28 cellular contexts compared by ENCODE assay signal in the genomic region with DNA sequence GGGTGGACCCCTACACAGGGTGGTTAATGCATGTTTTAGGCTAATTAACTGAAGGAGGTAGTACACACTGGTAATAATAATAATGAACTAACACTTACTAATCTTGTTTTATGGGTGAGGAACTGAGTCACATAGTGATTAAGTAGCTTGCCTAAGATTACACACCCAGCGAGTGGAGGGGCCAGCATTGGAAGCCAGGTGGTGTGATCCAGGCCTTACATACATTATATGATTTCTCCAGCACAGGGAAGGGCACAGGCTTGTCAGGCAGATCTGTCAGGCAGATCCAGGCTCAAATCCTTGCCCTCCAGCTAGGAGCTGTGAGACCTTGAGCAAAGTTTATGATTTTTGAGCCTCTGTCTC. TPM values are rescaled to one million over a fixed set of nuclear protein-coding genes. Genes with fewer than 3 reads are reported as not detected.
A peak's percentile ranks its signal among the peaks of the same experiment; 100 is the strongest.
DNase-seq lines count a peak whose midpoint lies in the region; ATAC-seq and TF ChIP-seq lines count a peak whose summit lies in the region.
"Had no signal": no experiment of that assay in that cellular context is flagged by ENCODE, and none has a peak within 500 bp of the region (broad histone marks: within the 10 kb centered on the region; RNA-seq: fewer than 3 reads in every experiment).

No MANE protein-coding gene starts in this region.

- H3K4me1 Mint-ChIP-seq in brain: peaks cover 15% of the 10 kb centered on the region
- peaks cover 2% of the 10 kb centered on the region for H3K4me1 Mint-ChIP-seq in T-helper 17 cell
- H3K4me1 Mint-ChIP-seq: natural killer cell, T-cell had no signal

- DNase-seq in NCI-H226 (peak; percentile 59), fibroblast of mammary gland (ENCODE audit: low read depth) (peak; percentile 32), renal cortical epithelial cell (ENCODE audit: low read depth) (peak; percentile 72), T-helper 17 cell (no peak), NCI-H2227 (lab: John Stamatoyannopoulos, UW; ENCODE audit: unreplicated experiment) (no peak)
- no peak for DNase-seq in stimulated activated CD4-positive, alpha-beta T cell treated with anti-CD3 and anti-CD28 coated beads, Interleukin-2, amount 100 ng/mL, for 24 hours
- DNase-seq: activated CD8-positive, alpha-beta memory T cell treated with anti-CD3 and anti-CD28 coated beads for 24 hours; activated naive CD4-positive, alpha-beta T cell treated with Interleukin-2 at 50 U/mL for 16 hours; activated T-cell treated with anti-CD3 and anti-CD28 coated beads, Interleukin-2, amount 50 U/mL, for 4 hours; adrenal gland; brain microvascular endothelial cell; DMS53; effector memory CD8-positive, alpha-beta T cell; MG63; midbrain; natural killer cell; NCI-H510A; T-cell; tibial artery had no signal

- no peak overlapping the region for H3K4me3 ChIP-seq in fibroblast of mammary gland (ENCODE audit: control insufficient read depth, low read depth, low read length)
- H3K4me3 ChIP-seq: adrenal gland, BLaER1, MG63, right atrium auricular region, SJSA1, tibial artery had no signal

- peak overlapping the region in 4 of 5 experiments; percentile 4 to 89 (median 50) for H3K27ac Mint-ChIP-seq in brain
- H3K27ac Mint-ChIP-seq in T-helper 17 cell: no peak overlapping the region
- H3K27ac Mint-ChIP-seq: effector memory CD8-positive, alpha-beta T cell; natural killer cell; stimulated activated naive CD8-positive, alpha-beta T cell treated with anti-CD3 and anti-CD28 coated beads, Interleukin-15, Interleukin-2, amounts not matched to agents 100 ng/mL and 50 ng/mL, for 24 hours; T-cell had no signal

- H3K9me3 Mint-ChIP-seq in brain: no peaks in the 10 kb centered on the region
- H3K9me3 Mint-ChIP-seq: activated T-cell treated with anti-CD3 and anti-CD28 coated beads, Interleukin-2, amount 50 U/mL, for 4 hours; effector memory CD8-positive, alpha-beta T cell; natural killer cell; stimulated activated naive CD8-positive, alpha-beta T cell treated with anti-CD3 and anti-CD28 coated beads, Interleukin-15, Interleukin-2, amounts not matched to agents 100 ng/mL and 50 ng/mL, for 24 hours; T-cell had no signal

- H3K36me3 Mint-ChIP-seq in brain: peaks cover 5% of the 10 kb centered on the region
- H3K36me3 Mint-ChIP-seq in T-helper 17 cell (ENCODE audit: low read depth): no peaks in the 10 kb centered on the region
- H3K36me3 Mint-ChIP-seq: natural killer cell, T-cell had no signal

- no peaks in the 10 kb centered on the region for H3K9me3 ChIP-seq in T-helper 17 cell (ENCODE audit: control insufficient read depth, low read length, poor library complexity, severe bottlenecking)
- H3K9me3 ChIP-seq: adrenal gland, BLaER1, MG63, right atrium auricular region, SJSA1, tibial artery had no signal

- H3K27me3 Mint-ChIP-seq in brain (peaks cover 3% of the 10 kb centered on the region), T-helper 17 cell (peaks cover 11% of the 10 kb centered on the region)
- H3K27me3 Mint-ChIP-seq: stimulated activated naive CD8-positive, alpha-beta T cell treated with anti-CD3 and anti-CD28 coated beads, Interleukin-15, Interleukin-2, amounts not matched to agents 100 ng/mL and 50 ng/mL, for 24 hours; T-cell had no signal

- no peak overlapping the region for H3K4me3 Mint-ChIP-seq in brain
- no peak overlapping the region for H3K4me3 Mint-ChIP-seq in T-helper 17 cell
- H3K4me3 Mint-ChIP-seq: activated T-cell treated with anti-CD3 and anti-CD28 coated beads, Interleukin-2, amount 50 U/mL, for 4 hours; effector memory CD8-positive, alpha-beta T cell; natural killer cell; stimulated activated naive CD8-positive, alpha-beta T cell treated with anti-CD3 and anti-CD28 coated beads, Interleukin-15, Interleukin-2, amounts not matched to agents 100 ng/mL and 50 ng/mL, for 24 hours; T-cell had no signal

- ATAC-seq in T-helper 17 cell (no peak), GM19395 (IDR thresholded peaks at IDR 0.05; ENCODE audit: unreplicated experiment) (no peak)
- ATAC-seq: activated T-cell treated with anti-CD3 and anti-CD28 coated beads, Interleukin-2, amount 50 U/mL, for 4 hours; effector memory CD8-positive, alpha-beta T cell; natural killer cell; Panc1; T-cell had no signal

- TF ChIP-seq CTCF in brain (conservative IDR thresholded peaks at IDR 0.05) (no peak), fibroblast of mammary gland (conservative IDR thresholded peaks at IDR 0.05; ENCODE audit: control insufficient read depth, insufficient read depth, low read depth, low read length) (no peak)

RNA-seq across cellular contexts. Expression of gene CEBPE, which starts 19.1 kb away (rescaled TPM):
- polyA plus RNA-seq in brain (ENCODE audit: insufficient read depth, low read depth, low replicate concordance): not detected
- total RNA-seq in renal cortical epithelial cell (not detected in 2 replicates), T-helper 17 cell (under 1 TPM in 1 of 2 donors, not detected in 1; 0.25 TPM)
- total RNA-seq: activated T-cell treated with anti-CD3 and anti-CD28 coated beads, Interleukin-2, amount 50 U/mL, for 4 hours; left lobe of liver; natural killer cell; osteocyte; right atrium auricular region; SJSA1 had no signal

RNA-seq across cellular contexts. Expression of gene CIROP, which starts 33.4 kb away (rescaled TPM):
- polyA plus RNA-seq in brain (ENCODE audit: insufficient read depth, low read depth, low replicate concordance): not detected
- total RNA-seq in renal cortical epithelial cell (not detected in 2 replicates), T-helper 17 cell (not detected)
- total RNA-seq: activated T-cell treated with anti-CD3 and anti-CD28 coated beads, Interleukin-2, amount 50 U/mL, for 4 hours; adrenal gland; left lobe of liver; natural killer cell; osteocyte; right atrium auricular region; SJSA1; T-cell had no signal
- polyA plus RNA-seq: adrenal gland had no signal

RNA-seq across cellular contexts. Expression of gene C14orf119, which starts 42.8 kb away (rescaled TPM):
- 39.9 TPM for polyA plus RNA-seq in brain (ENCODE audit: insufficient read depth, low read depth, low replicate concordance)
- 61.6 and 71.0 TPM in 2 replicates for total RNA-seq in renal cortical epithelial cell
- total RNA-seq in T-helper 17 cell: 10 to 100 TPM; 10.5 to 11.6 TPM

RNA-seq across cellular contexts. Expression of gene ACIN1, which starts 43.2 kb away (rescaled TPM):
- polyA plus RNA-seq in brain (ENCODE audit: insufficient read depth, low read depth, low replicate concordance): 81.8 TPM
- total RNA-seq in renal cortical epithelial cell: 34.0 and 103 TPM in 2 replicates
- 100 to 1,000 TPM; 264 to 298 TPM for total RNA-seq in T-helper 17 cell

RNA-seq across cellular contexts. Expression of gene SLC7A8, which starts 45.3 kb away (rescaled TPM):
- polyA plus RNA-seq in brain (ENCODE audit: insufficient read depth, low read depth, low replicate concordance): 7.0 TPM
- total RNA-seq in renal cortical epithelial cell (under 0.01 and 1.1 TPM in 2 replicates), T-helper 17 cell (1 to 10 TPM; 2.0 to 2.5 TPM)

Comparison
In these comparisons a context has a peak if more than half of its experiments do, and no peak if none do; other contexts are left out.
1. DNase-seq: peak in NCI-H226 (single experiment), fibroblast of mammary gland (single experiment) and renal cortical epithelial cell (single experiment); none in T-helper 17 cell (0 of 3), NCI-H2227 (single experiment) and stimulated activated CD4-positive, alpha-beta T cell treated with anti-CD3 and anti-CD28 coated beads, Interleukin-2, amount 100 ng/mL, for 24 hours (0 of 2).